ENCODE assay signal across 16 cellular contexts in the genomic region with DNA sequence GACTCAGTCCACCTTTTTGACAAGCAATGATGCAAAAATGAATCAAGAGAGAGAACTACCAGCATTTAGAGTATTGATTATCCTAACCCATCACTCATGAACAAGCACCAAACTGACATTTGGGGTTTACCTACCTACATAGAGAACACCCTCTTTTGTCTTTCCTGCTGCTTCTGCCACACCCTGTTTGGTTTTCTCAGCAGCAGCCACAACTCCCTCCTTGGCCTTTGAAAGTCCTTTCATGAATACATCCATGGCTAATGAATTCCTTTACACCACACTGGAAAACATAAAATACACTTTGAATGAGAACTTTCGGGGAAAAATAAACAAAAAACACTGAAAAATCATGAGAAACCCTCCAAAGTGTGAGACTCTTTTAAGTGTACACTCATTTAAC. TPM values are rescaled to one million over a fixed set of nuclear protein-coding genes. Genes with fewer than 3 reads are reported as not detected.
DNase-seq lines count a peak whose midpoint lies in the region; ATAC-seq, FAIRE-seq and TF ChIP-seq lines count a peak whose summit lies in the region.
"Had no signal": no experiment of that assay in that cellular context is flagged by ENCODE, and none has a peak within 500 bp of the region (broad histone marks: within the 10 kb centered on the region; RNA-seq: fewer than 3 reads in every experiment).

No MANE protein-coding gene starts in this region.

- no peak for DNase-seq in activated CD4-positive, alpha-beta T cell treated with anti-CD3 and anti-CD28 coated beads, Interleukin-2, amount 10 ng/mL, durations not matched to agents 24 days and 14 days
- no peak for DNase-seq in activated CD4-positive, alpha-beta T cell treated with anti-CD3 and anti-CD28 coated beads for 36 hours
- DNase-seq in activated CD4-positive, alpha-beta memory T cell treated with anti-CD3 and anti-CD28 coated beads for 36 hours = no peak
- DNase-seq in fibroblast of pulmonary artery (ENCODE audit: low read depth) = no peak
- DNase-seq in superior temporal gyrus (ENCODE audit: extremely low spot score) = peak; percentile 58
- DNase-seq in DMS79 (lab: John Stamatoyannopoulos, UW) = no peak
- no peak for DNase-seq in small intestine
- DNase-seq: brain microvascular endothelial cell, NCI-H2029, SHP77, testis had no signal

- no peaks in the 10 kb centered on the region for H3K9me3 ChIP-seq in small intestine (ENCODE audit: control insufficient read depth, low read depth)
- H3K9me3 ChIP-seq: neutrophil, testis had no signal

- H3K4me1 ChIP-seq in small intestine (ENCODE audit: control insufficient read depth in 2 of 2, insufficient read depth in 1 of 2, low read depth in 1 of 2, low read length in 1 of 2) = peaks cover 0 to 2% of the 10 kb centered on the region in 2 donors
- H3K4me1 ChIP-seq: testis had no signal

- H3K27me3 ChIP-seq in small intestine (ENCODE audit: control insufficient read depth in 2 of 2, insufficient read depth in 2 of 2, low read length in 2 of 2) = peaks cover 0 to 16% of the 10 kb centered on the region in 2 donors
- H3K27me3 ChIP-seq: testis had no signal

- peaks cover 22% of the 10 kb centered on the region for H3K4me1 Mint-ChIP-seq in activated CD4-positive, alpha-beta T cell treated with anti-CD3 and anti-CD28 coated beads, Interleukin-2, amount 10 ng/mL, durations not matched to agents 24 days and 14 days
- H3K4me1 Mint-ChIP-seq in activated CD4-positive, alpha-beta T cell treated with anti-CD3 and anti-CD28 coated beads for 36 hours = peaks cover 16% of the 10 kb centered on the region
- H3K4me1 Mint-ChIP-seq in activated CD4-positive, alpha-beta memory T cell treated with anti-CD3 and anti-CD28 coated beads for 36 hours (ENCODE audit: low read depth) = peaks cover 22% of the 10 kb centered on the region

- H3K9me3 Mint-ChIP-seq in activated CD4-positive, alpha-beta T cell treated with anti-CD3 and anti-CD28 coated beads, Interleukin-2, amount 10 ng/mL, durations not matched to agents 24 days and 14 days = no peaks in the 10 kb centered on the region
- H3K9me3 Mint-ChIP-seq in activated CD4-positive, alpha-beta T cell treated with anti-CD3 and anti-CD28 coated beads for 36 hours (ENCODE audit: low read depth) = no peaks in the 10 kb centered on the region
- H3K9me3 Mint-ChIP-seq in activated CD4-positive, alpha-beta memory T cell treated with anti-CD3 and anti-CD28 coated beads for 36 hours = no peaks in the 10 kb centered on the region

- intact Hi-C loops in activated CD4-positive, alpha-beta T cell treated with anti-CD3 and anti-CD28 coated beads, Interleukin-2, amount 10 ng/mL, durations not matched to agents 24 days and 14 days (cut with micrococcal nuclease) = loop anchor here (5.0 kb wide), 2 partner anchors 62 to 608 kb away; no protein-coding TSS in a partner anchor
- intact Hi-C loops in activated CD4-positive, alpha-beta T cell treated with anti-CD3 and anti-CD28 coated beads for 36 hours (cut with DNase I, micrococcal nuclease) = loop anchor here in 1 of 2 experiments (5.0 kb wide), 1 partner anchor 363 kb away; no protein-coding TSS in a partner anchor
- intact Hi-C loops in activated CD4-positive, alpha-beta memory T cell treated with anti-CD3 and anti-CD28 coated beads for 36 hours (cut with micrococcal nuclease) = loop anchor here (5.0 to 10.0 kb wide), 4 partner anchors 62 to 723 kb away; partner anchors contain the start of gene TIGD2

- no peak for TF ChIP-seq CTCF in fibroblast of pulmonary artery (IDR thresholded peaks at IDR 0.05; ENCODE audit: low read length, missing control alignments)

- ATAC-seq in activated CD4-positive, alpha-beta T cell treated with anti-CD3 and anti-CD28 coated beads for 36 hours = no peak
- no peak for ATAC-seq in GM19395 (IDR thresholded peaks at IDR 0.05; ENCODE audit: unreplicated experiment)
- ATAC-seq: left lobe of liver had no signal

- H3K4me3 Mint-ChIP-seq in activated CD4-positive, alpha-beta T cell treated with anti-CD3 and anti-CD28 coated beads, Interleukin-2, amount 10 ng/mL, durations not matched to agents 24 days and 14 days = peak overlapping the region; percentile 28
- H3K4me3 Mint-ChIP-seq in activated CD4-positive, alpha-beta T cell treated with anti-CD3 and anti-CD28 coated beads for 36 hours = no peak overlapping the region
- H3K4me3 Mint-ChIP-seq in activated CD4-positive, alpha-beta memory T cell treated with anti-CD3 and anti-CD28 coated beads for 36 hours = peak overlapping the region; percentile 37

- CTCF ChIA-PET in activated CD4-positive, alpha-beta T cell treated with anti-CD3 and anti-CD28 coated beads for 36 hours (lab: Charles Lee) = no interaction called here
- CTCF ChIA-PET in activated CD4-positive, alpha-beta memory T cell treated with anti-CD3 and anti-CD28 coated beads for 36 hours (lab: Charles Lee) = no interaction called here

- no peaks in the 10 kb centered on the region for H3K36me3 ChIP-seq in small intestine (ENCODE audit: control insufficient read depth in 2 of 2, insufficient read depth in 2 of 2, low read length in 2 of 2)
- H3K36me3 ChIP-seq: brain microvascular endothelial cell, neutrophil had no signal

- POLR2A ChIA-PET in activated CD4-positive, alpha-beta T cell treated with anti-CD3 and anti-CD28 coated beads for 36 hours (lab: Charles Lee) = no interaction called here
- POLR2A ChIA-PET in activated CD4-positive, alpha-beta memory T cell treated with anti-CD3 and anti-CD28 coated beads for 36 hours (lab: Charles Lee) = no interaction called here

- 71 to 83% (median 78%) methylated on average over 1 of the region's 1 CpG for WGBS in small intestine, 3 donors

- H3K4me3 ChIP-seq in fibroblast of pulmonary artery (replicated peaks; ENCODE audit: low read depth, low read length) = peak overlapping the region; percentile 73
- no peak overlapping the region for H3K4me3 ChIP-seq in small intestine (ENCODE audit: low read depth in 1 of 2, low read length in 2 of 2)

- no peaks in the 10 kb centered on the region for H3K36me3 Mint-ChIP-seq in activated CD4-positive, alpha-beta T cell treated with anti-CD3 and anti-CD28 coated beads, Interleukin-2, amount 10 ng/mL, durations not matched to agents 24 days and 14 days (ENCODE audit: low read depth)
- H3K36me3 Mint-ChIP-seq in activated CD4-positive, alpha-beta T cell treated with anti-CD3 and anti-CD28 coated beads for 36 hours (ENCODE audit: low read depth) = peaks cover 2% of the 10 kb centered on the region
- H3K36me3 Mint-ChIP-seq in activated CD4-positive, alpha-beta memory T cell treated with anti-CD3 and anti-CD28 coated beads for 36 hours = no peaks in the 10 kb centered on the region

- H3K27ac Mint-ChIP-seq in activated CD4-positive, alpha-beta T cell treated with anti-CD3 and anti-CD28 coated beads, Interleukin-2, amount 10 ng/mL, durations not matched to agents 24 days and 14 days = no peak overlapping the region
- H3K27ac Mint-ChIP-seq in activated CD4-positive, alpha-beta T cell treated with anti-CD3 and anti-CD28 coated beads for 36 hours = no peak overlapping the region
- H3K27ac Mint-ChIP-seq in activated CD4-positive, alpha-beta memory T cell treated with anti-CD3 and anti-CD28 coated beads for 36 hours = no peak overlapping the region

- no peak overlapping the region for H3K27ac ChIP-seq in small intestine (ENCODE audit: low read depth in 1 of 2, low read length in 1 of 2)
- H3K27ac ChIP-seq: brain microvascular endothelial cell, neutrophil, testis, VCaP had no signal

- peaks cover 60% of the 10 kb centered on the region for H3K27me3 Mint-ChIP-seq in activated CD4-positive, alpha-beta T cell treated with anti-CD3 and anti-CD28 coated beads, Interleukin-2, amount 10 ng/mL, durations not matched to agents 24 days and 14 days
- H3K27me3 Mint-ChIP-seq in activated CD4-positive, alpha-beta T cell treated with anti-CD3 and anti-CD28 coated beads for 36 hours = peaks cover 38% of the 10 kb centered on the region
- peaks cover 36% of the 10 kb centered on the region for H3K27me3 Mint-ChIP-seq in activated CD4-positive, alpha-beta memory T cell treated with anti-CD3 and anti-CD28 coated beads for 36 hours

- no peak for FAIRE-seq in small intestine (lab: Jason Lieb, UNC)
- FAIRE-seq: A204.1 had no signal

RNA-seq across cellular contexts. Expression of gene SNCA, which starts 1.5 kb away (rescaled TPM):
- total RNA-seq in activated CD4-positive, alpha-beta T cell treated with anti-CD3 and anti-CD28 coated beads, Interleukin-2, amount 10 ng/mL, durations not matched to agents 24 days and 14 days = 0.19 and 0.23 TPM in 2 replicates
- total RNA-seq in activated CD4-positive, alpha-beta T cell treated with anti-CD3 and anti-CD28 coated beads for 36 hours = 1 to 10 TPM in 1 of 2 experiments, under 1 TPM in 1; 0.85 to 1.3 TPM
- total RNA-seq in activated CD4-positive, alpha-beta memory T cell treated with anti-CD3 and anti-CD28 coated beads for 36 hours = 1 to 10 TPM; 2.0 to 2.5 TPM
- 10 to 100 TPM in 1 of 3 donors, 1 to 10 TPM in 1, under 1 TPM in 1; 0.89 to 12.7 (median 2.7) TPM for polyA plus RNA-seq in small intestine

RNA-seq across cellular contexts. Expression of gene MMRN1, which starts 59.2 kb away (rescaled TPM):
- total RNA-seq in activated CD4-positive, alpha-beta T cell treated with anti-CD3 and anti-CD28 coated beads, Interleukin-2, amount 10 ng/mL, durations not matched to agents 24 days and 14 days = not detected in 2 replicates
- under 1 TPM; 0.04 to 0.11 TPM for total RNA-seq in activated CD4-positive, alpha-beta T cell treated with anti-CD3 and anti-CD28 coated beads for 36 hours
- total RNA-seq in activated CD4-positive, alpha-beta memory T cell treated with anti-CD3 and anti-CD28 coated beads for 36 hours = under 1 TPM in 1 of 2 experiments, not detected in 1; 0.10 TPM
- polyA plus RNA-seq in small intestine = 10 to 100 TPM in 1 of 3 donors, 1 to 10 TPM in 1, under 1 TPM in 1; 0.22 to 66.4 (median 1.1) TPM
